In the genomic region with DNA sequence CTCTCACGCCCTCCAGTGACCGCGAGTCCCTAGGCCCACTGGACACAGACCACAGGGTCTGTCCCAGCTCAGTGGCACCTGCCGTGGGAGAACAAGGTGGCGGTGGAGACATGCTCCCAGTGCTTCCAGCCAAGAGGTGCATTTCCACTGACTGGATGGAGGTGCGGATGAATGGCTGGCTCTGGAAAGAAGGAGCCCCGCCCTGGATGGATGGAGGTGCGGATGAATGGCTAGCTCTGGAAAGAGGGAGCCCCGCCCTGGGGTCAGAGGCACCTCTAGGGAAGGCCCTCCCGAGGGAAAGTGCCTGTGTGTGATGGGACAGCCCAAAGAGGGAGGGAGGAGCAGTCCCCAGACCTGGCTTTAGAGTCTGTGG, we compare ENCODE assay signal across 1 cellular context.
TF ChIP-seq lines count a peak whose summit lies in the region.

No MANE protein-coding gene starts in this region.

TF ChIP-seq in HepG2, 621 proteins besides CTCF, POLR2A, EP300 and RAD21:
- TF ChIP-seq, protein P1, sequence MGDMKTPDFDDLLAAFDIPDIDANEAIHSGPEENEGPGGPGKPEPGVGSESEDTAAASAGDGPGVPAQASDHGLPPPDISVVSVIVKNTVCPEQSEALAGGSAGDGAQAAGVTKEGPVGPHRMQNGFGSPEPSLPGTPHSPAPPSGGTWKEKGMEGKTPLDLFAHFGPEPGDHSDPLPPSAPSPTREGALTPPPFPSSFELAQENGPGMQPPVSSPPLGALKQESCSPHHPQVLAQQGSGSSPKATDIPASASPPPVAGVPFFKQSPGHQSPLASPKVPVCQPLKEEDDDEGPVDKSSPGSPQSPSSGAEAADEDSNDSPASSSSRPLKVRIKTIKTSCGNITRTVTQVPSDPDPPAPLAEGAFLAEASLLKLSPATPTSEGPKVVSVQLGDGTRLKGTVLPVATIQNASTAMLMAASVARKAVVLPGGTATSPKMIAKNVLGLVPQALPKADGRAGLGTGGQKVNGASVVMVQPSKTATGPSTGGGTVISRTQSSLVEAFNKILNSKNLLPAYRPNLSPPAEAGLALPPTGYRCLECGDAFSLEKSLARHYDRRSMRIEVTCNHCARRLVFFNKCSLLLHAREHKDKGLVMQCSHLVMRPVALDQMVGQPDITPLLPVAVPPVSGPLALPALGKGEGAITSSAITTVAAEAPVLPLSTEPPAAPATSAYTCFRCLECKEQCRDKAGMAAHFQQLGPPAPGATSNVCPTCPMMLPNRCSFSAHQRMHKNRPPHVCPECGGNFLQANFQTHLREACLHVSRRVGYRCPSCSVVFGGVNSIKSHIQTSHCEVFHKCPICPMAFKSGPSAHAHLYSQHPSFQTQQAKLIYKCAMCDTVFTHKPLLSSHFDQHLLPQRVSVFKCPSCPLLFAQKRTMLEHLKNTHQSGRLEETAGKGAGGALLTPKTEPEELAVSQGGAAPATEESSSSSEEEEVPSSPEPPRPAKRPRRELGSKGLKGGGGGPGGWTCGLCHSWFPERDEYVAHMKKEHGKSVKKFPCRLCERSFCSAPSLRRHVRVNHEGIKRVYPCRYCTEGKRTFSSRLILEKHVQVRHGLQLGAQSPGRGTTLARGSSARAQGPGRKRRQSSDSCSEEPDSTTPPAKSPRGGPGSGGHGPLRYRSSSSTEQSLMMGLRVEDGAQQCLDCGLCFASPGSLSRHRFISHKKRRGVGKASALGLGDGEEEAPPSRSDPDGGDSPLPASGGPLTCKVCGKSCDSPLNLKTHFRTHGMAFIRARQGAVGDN (CRISPR knock-in tag; IDR thresholded peaks at IDR 0.05), result peak; percentile 18; the same call in 1 of the 2 replicates
- TF ChIP-seq, protein P2, sequence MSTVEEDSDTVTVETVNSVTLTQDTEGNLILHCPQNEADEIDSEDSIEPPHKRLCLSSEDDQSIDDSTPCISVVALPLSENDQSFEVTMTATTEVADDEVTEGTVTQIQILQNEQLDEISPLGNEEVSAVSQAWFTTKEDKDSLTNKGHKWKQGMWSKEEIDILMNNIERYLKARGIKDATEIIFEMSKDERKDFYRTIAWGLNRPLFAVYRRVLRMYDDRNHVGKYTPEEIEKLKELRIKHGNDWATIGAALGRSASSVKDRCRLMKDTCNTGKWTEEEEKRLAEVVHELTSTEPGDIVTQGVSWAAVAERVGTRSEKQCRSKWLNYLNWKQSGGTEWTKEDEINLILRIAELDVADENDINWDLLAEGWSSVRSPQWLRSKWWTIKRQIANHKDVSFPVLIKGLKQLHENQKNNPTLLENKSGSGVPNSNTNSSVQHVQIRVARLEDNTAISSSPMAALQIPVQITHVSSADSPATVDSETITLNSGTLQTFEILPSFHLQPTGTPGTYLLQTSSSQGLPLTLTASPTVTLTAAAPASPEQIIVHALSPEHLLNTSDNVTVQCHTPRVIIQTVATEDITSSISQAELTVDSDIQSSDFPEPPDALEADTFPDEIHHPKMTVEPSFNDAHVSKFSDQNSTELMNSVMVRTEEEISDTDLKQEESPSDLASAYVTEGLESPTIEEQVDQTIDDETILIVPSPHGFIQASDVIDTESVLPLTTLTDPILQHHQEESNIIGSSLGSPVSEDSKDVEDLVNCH (CRISPR knock-in tag; IDR thresholded peaks at IDR 0.05), result no peak
- TF ChIP-seq, protein P3, sequence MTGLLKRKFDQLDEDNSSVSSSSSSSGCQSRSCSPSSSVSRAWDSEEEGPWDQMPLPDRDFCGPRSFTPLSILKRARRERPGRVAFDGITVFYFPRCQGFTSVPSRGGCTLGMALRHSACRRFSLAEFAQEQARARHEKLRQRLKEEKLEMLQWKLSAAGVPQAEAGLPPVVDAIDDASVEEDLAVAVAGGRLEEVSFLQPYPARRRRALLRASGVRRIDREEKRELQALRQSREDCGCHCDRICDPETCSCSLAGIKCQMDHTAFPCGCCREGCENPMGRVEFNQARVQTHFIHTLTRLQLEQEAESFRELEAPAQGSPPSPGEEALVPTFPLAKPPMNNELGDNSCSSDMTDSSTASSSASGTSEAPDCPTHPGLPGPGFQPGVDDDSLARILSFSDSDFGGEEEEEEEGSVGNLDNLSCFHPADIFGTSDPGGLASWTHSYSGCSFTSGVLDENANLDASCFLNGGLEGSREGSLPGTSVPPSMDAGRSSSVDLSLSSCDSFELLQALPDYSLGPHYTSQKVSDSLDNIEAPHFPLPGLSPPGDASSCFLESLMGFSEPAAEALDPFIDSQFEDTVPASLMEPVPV (CRISPR knock-in tag; IDR thresholded peaks at IDR 0.05), result no peak
- TF ChIP-seq ASH2L (IDR thresholded peaks at IDR 0.05; ENCODE audit: insufficient read length, low read depth, low read length) (no peak), RBM22 (optimal IDR thresholded peaks at IDR 0.05; ENCODE audit: low read length) (peak; percentile 20)
- TF ChIP-seq, protein P4, sequence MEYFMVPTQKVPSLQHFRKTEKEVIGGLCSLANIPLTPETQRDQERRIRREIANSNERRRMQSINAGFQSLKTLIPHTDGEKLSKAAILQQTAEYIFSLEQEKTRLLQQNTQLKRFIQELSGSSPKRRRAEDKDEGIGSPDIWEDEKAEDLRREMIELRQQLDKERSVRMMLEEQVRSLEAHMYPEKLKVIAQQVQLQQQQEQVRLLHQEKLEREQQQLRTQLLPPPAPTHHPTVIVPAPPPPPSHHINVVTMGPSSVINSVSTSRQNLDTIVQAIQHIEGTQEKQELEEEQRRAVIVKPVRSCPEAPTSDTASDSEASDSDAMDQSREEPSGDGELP (IDR thresholded peaks at IDR 0.05; ENCODE audit: borderline replicate concordance, low read depth), result no peak
- TF ChIP-seq, protein P5, sequence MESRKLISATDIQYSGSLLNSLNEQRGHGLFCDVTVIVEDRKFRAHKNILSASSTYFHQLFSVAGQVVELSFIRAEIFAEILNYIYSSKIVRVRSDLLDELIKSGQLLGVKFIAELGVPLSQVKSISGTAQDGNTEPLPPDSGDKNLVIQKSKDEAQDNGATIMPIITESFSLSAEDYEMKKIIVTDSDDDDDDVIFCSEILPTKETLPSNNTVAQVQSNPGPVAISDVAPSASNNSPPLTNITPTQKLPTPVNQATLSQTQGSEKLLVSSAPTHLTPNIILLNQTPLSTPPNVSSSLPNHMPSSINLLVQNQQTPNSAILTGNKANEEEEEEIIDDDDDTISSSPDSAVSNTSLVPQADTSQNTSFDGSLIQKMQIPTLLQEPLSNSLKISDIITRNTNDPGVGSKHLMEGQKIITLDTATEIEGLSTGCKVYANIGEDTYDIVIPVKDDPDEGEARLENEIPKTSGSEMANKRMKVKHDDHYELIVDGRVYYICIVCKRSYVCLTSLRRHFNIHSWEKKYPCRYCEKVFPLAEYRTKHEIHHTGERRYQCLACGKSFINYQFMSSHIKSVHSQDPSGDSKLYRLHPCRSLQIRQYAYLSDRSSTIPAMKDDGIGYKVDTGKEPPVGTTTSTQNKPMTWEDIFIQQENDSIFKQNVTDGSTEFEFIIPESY (CRISPR knock-in tag; IDR thresholded peaks at IDR 0.05), result peak; percentile 46; the same call in 1 of the 2 replicates
